ENCODE assay signal across 21 cellular contexts in genomic region chr1:42010381-42010780, GRCh38.
"Had no signal": no experiment of that assay in that cellular context is flagged by ENCODE, and none has a peak within 500 bp of the region (broad histone marks: within the 10 kb centered on the region; RNA-seq: fewer than 3 reads in every experiment).

No MANE protein-coding gene starts in this region.

- H3K4me3 Mint-ChIP-seq: dendritic cell treated with granulocyte-macrophage colony-stimulating factor and Interleukin-4, amounts not matched to agents 40 ng/mL and 50 ng/mL, for 4 days; effector memory CD8-positive, alpha-beta T cell; endodermal cell; immature natural killer cell; mesothelial cell of epicardium had no signal

- H2AFZ ChIP-seq: hepatocyte had no signal

- ATAC-seq: effector memory CD8-positive, alpha-beta T cell; foreskin keratinocyte; gastroesophageal sphincter; heart left ventricle; left cardiac atrium; left lung; left ventricle myocardium superior; lower lobe of right lung; mucosa of descending colon had no signal

- H3K9me3 Mint-ChIP-seq: dendritic cell treated with granulocyte-macrophage colony-stimulating factor and Interleukin-4, amounts not matched to agents 40 ng/mL and 50 ng/mL, for 4 days; effector memory CD8-positive, alpha-beta T cell; endodermal cell; immature natural killer cell; mesothelial cell of epicardium had no signal

- H3K4me3 ChIP-seq: colonic mucosa, esophagus muscularis mucosa, gastroesophageal sphincter, heart left ventricle, hepatocyte, left lung, lower lobe of right lung, mucosa of descending colon had no signal

- H3K9me3 ChIP-seq: colonic mucosa, esophagus muscularis mucosa, gastroesophageal sphincter, heart left ventricle, left lung, lower lobe of right lung, mucosa of descending colon had no signal

- H3K4me1 ChIP-seq: colonic mucosa, foreskin keratinocyte had no signal

- H3K36me3 Mint-ChIP-seq: mesothelial cell of epicardium had no signal

- H3K4me2 ChIP-seq: hepatocyte had no signal

- H3K27me3 ChIP-seq: colonic mucosa, esophagus muscularis mucosa, gastroesophageal sphincter, heart left ventricle, left lung had no signal

- H3K27ac Mint-ChIP-seq: dendritic cell treated with granulocyte-macrophage colony-stimulating factor and Interleukin-4, amounts not matched to agents 40 ng/mL and 50 ng/mL, for 4 days; endodermal cell; mesothelial cell of epicardium had no signal

- H3K27ac ChIP-seq: colonic mucosa, esophagus muscularis mucosa, foreskin keratinocyte, gastroesophageal sphincter, heart left ventricle, hepatocyte, left lung, lower lobe of right lung had no signal

- H3K79me2 ChIP-seq: hepatocyte had no signal

- H3K27me3 Mint-ChIP-seq: dendritic cell treated with granulocyte-macrophage colony-stimulating factor and Interleukin-4, amounts not matched to agents 40 ng/mL and 50 ng/mL, for 4 days; effector memory CD8-positive, alpha-beta T cell had no signal

- H3K36me3 ChIP-seq: colonic mucosa, esophagus muscularis mucosa, gastroesophageal sphincter, heart left ventricle, left lung, lower lobe of right lung had no signal

- DNase-seq: colonic mucosa; cortex of kidney; effector CD8-positive, alpha-beta T cell; effector memory CD8-positive, alpha-beta T cell; endodermal cell; foreskin keratinocyte; heart left ventricle; hypothalamus; immature natural killer cell; islet precursor cell; left cardiac atrium; left lung; left ventricle myocardium superior; lower lobe of right lung; mesenchymal stem cell; mucosa of descending colon had no signal

- H3K4me1 Mint-ChIP-seq: endodermal cell, mesothelial cell of epicardium had no signal
